In genomic region chr11:13669544-13670488, GRCh38 we compare ENCODE assay signal across 8 cellular contexts. TPM values are rescaled to one million over a fixed set of nuclear protein-coding genes. Genes with fewer than 3 reads are reported as not detected.
DNase-seq lines count a peak whose midpoint lies in the region; ATAC-seq and TF ChIP-seq lines count a peak whose summit lies in the region.

No MANE protein-coding gene starts in this region.

- H3K9me3 Mint-ChIP-seq in activated CD8-positive, alpha-beta T cell treated with anti-CD3 and anti-CD28 coated beads, Interleukin-2, amount 10 ng/mL, durations not matched to agents 7 days and 5 days (ENCODE audit: insufficient read depth), result no peaks in the 10 kb centered on the region

- H3K27me3 Mint-ChIP-seq in activated CD8-positive, alpha-beta T cell treated with anti-CD3 and anti-CD28 coated beads, Interleukin-2, amount 10 ng/mL, durations not matched to agents 7 days and 5 days (ENCODE audit: low read depth), result peaks cover 4% of the 10 kb centered on the region

- H3K27ac ChIP-seq in heart right ventricle (peak overlapping the region in 7 of 10 donors; percentile 85 to 96 (median 88)), temporal lobe (ENCODE audit: low read depth, low read length) (peak overlapping the region; percentile 3)

- no peak for DNase-seq in heart right ventricle
- DNase-seq in left cardiac atrium, result no peak
- DNase-seq in activated CD8-positive, alpha-beta T cell treated with anti-CD3 and anti-CD28 coated beads, Interleukin-2, amount 10 ng/mL, durations not matched to agents 7 days and 5 days, result peak; percentile 23
- DNase-seq in NAMALWA (ENCODE audit: low spot score), result no peak
- no peak for DNase-seq in amniotic stem cell (lab: John Stamatoyannopoulos, UW)

- no peak for ATAC-seq in heart right ventricle
- no peak for ATAC-seq in left cardiac atrium
- ATAC-seq in activated CD8-positive, alpha-beta T cell treated with anti-CD3 and anti-CD28 coated beads, Interleukin-2, amount 10 ng/mL, durations not matched to agents 7 days and 5 days, result no peak
- ATAC-seq in GM19023 (IDR thresholded peaks at IDR 0.05; ENCODE audit: unreplicated experiment), result no peak

- POLR2A ChIA-PET in activated CD8-positive, alpha-beta T cell treated with anti-CD3 and anti-CD28 coated beads, Interleukin-2, amount 10 ng/mL, durations not matched to agents 7 days and 5 days (lab: Charles Lee), result interaction anchor here (1.2 to 1.8 kb wide), 2 partner anchors 8 to 207 kb away, joined by 4 to 6 read pairs; partner anchors contain the start of gene BTBD10

- H3K27me3 ChIP-seq in heart right ventricle, result no peaks in the 10 kb centered on the region

- H3K36me3 ChIP-seq in heart right ventricle, result no peaks in the 10 kb centered on the region

- H3K4me1 ChIP-seq in heart right ventricle, result peaks cover 0 to 64% (median 32%) of the 10 kb centered on the region in 9 donors

- peak overlapping the region; percentile 97 for H3K27ac Mint-ChIP-seq in activated CD8-positive, alpha-beta T cell treated with anti-CD3 and anti-CD28 coated beads, Interleukin-2, amount 10 ng/mL, durations not matched to agents 7 days and 5 days

- H3K4me3 Mint-ChIP-seq in activated CD8-positive, alpha-beta T cell treated with anti-CD3 and anti-CD28 coated beads, Interleukin-2, amount 10 ng/mL, durations not matched to agents 7 days and 5 days, result peak overlapping the region; percentile 84

- 64 to 72% methylated on average over 18 of the region's 18 CpGs for WGBS in heart right ventricle, 2 donors

- peaks cover 45% of the 10 kb centered on the region for H3K4me1 Mint-ChIP-seq in activated CD8-positive, alpha-beta T cell treated with anti-CD3 and anti-CD28 coated beads, Interleukin-2, amount 10 ng/mL, durations not matched to agents 7 days and 5 days (ENCODE audit: low read depth)

- TF ChIP-seq CTCF in heart right ventricle (IDR thresholded peaks at IDR 0.05), result no peak

- CTCF ChIA-PET in activated CD8-positive, alpha-beta T cell treated with anti-CD3 and anti-CD28 coated beads, Interleukin-2, amount 10 ng/mL, durations not matched to agents 7 days and 5 days (lab: Charles Lee), result no interaction called here

- intact Hi-C loops in heart right ventricle (cut with DNase I), result no loop called here
- intact Hi-C loops in left cardiac atrium (cut with DNase I), result loop anchor here in 1 of 2 donors (10.0 kb wide), 1 partner anchor 55 kb away; no protein-coding TSS in a partner anchor

- H3K36me3 Mint-ChIP-seq in activated CD8-positive, alpha-beta T cell treated with anti-CD3 and anti-CD28 coated beads, Interleukin-2, amount 10 ng/mL, durations not matched to agents 7 days and 5 days (ENCODE audit: low read depth), result peaks cover 29% of the 10 kb centered on the region

- H3K9me3 ChIP-seq in heart right ventricle, result no peaks in the 10 kb centered on the region

- H3K4me3 ChIP-seq in heart right ventricle (peak overlapping the region in 9 of 10 donors; percentile 72 to 98 (median 89)), iPS-11a (ENCODE audit: low read depth, low read length) (peak overlapping the region; percentile 81)

RNA-seq across cellular contexts. Expression of gene FAR1, which starts 1.3 kb away (rescaled TPM):
- total RNA-seq in heart right ventricle (10 to 100 TPM; 28.4 to 45.9 (median 38.8) TPM), left cardiac atrium (10 to 100 TPM; 38.9 to 39.5 TPM), temporal lobe (59.3 TPM)
- 10 to 100 TPM; 13.3 to 23.0 TPM for polyA plus RNA-seq in heart right ventricle
- total RNA-seq in activated CD8-positive, alpha-beta T cell treated with anti-CD3 and anti-CD28 coated beads, Interleukin-2, amount 10 ng/mL, durations not matched to agents 7 days and 5 days, result 10 to 100 TPM; 65.3 to 65.8 TPM
